Comparison of ENCODE assay signal across 8 cellular contexts in genomic region chr7:77327067-77327931, GRCh38.
DNase-seq lines count a peak whose midpoint lies in the region; ATAC-seq and FAIRE-seq lines count a peak whose summit lies in the region.

No MANE protein-coding gene starts in this region.

- DNase-seq in Right ventricle myocardium inferior (ENCODE audit: missing footprints), result peak; percentile 77
- no peak for DNase-seq in cardiac septum (ENCODE audit: low spot score)
- DNase-seq in activated naive CD8-positive, alpha-beta T cell treated with anti-CD3 and anti-CD28 coated beads for 36 hours, result no peak
- DNase-seq in kidney glomerular epithelial cell (lab: John Stamatoyannopoulos, UW), result peak; percentile 34
- DNase-seq in urothelium cell line (ENCODE audit: low spot score), result no peak
- no peak for DNase-seq in RKO (ENCODE audit: low spot score)
- no peak for DNase-seq in NCI-H2196 (lab: John Stamatoyannopoulos, UW; ENCODE audit: unreplicated experiment)

- FAIRE-seq in urothelium cell line (lab: Jason Lieb, UNC), result peak; percentile 79

- ATAC-seq in Right ventricle myocardium inferior, result peak; percentile 59
- no peak for ATAC-seq in HG03175 (IDR thresholded peaks at IDR 0.05; ENCODE audit: unreplicated experiment)

- H3K4me3 Mint-ChIP-seq in activated naive CD8-positive, alpha-beta T cell treated with anti-CD3 and anti-CD28 coated beads for 36 hours, result peak overlapping the region; percentile 56

- intact Hi-C loops in Right ventricle myocardium inferior (cut with DNase I), result loop anchor here (5.0 kb wide), 1 partner anchor 205 kb away; the partner anchor contains the start of gene CCDC146
- intact Hi-C loops in cardiac septum (cut with DNase I), result no loop called here

- peak overlapping the region; percentile 86 for H3K27ac Mint-ChIP-seq in activated naive CD8-positive, alpha-beta T cell treated with anti-CD3 and anti-CD28 coated beads for 36 hours

- no peaks in the 10 kb centered on the region for H3K9me3 Mint-ChIP-seq in activated naive CD8-positive, alpha-beta T cell treated with anti-CD3 and anti-CD28 coated beads for 36 hours

- no peaks in the 10 kb centered on the region for H3K27me3 Mint-ChIP-seq in activated naive CD8-positive, alpha-beta T cell treated with anti-CD3 and anti-CD28 coated beads for 36 hours

- no peaks in the 10 kb centered on the region for H3K36me3 Mint-ChIP-seq in activated naive CD8-positive, alpha-beta T cell treated with anti-CD3 and anti-CD28 coated beads for 36 hours

- peaks cover 57% of the 10 kb centered on the region for H3K4me1 Mint-ChIP-seq in activated naive CD8-positive, alpha-beta T cell treated with anti-CD3 and anti-CD28 coated beads for 36 hours

Comparison
In these comparisons a context has a peak if more than half of its experiments do, and no peak if none do; other contexts are left out.
1. DNase-seq: peak in Right ventricle myocardium inferior (single experiment) and kidney glomerular epithelial cell (single experiment); none in cardiac septum (single experiment), activated naive CD8-positive, alpha-beta T cell treated with anti-CD3 and anti-CD28 coated beads for 36 hours (single experiment), urothelium cell line (single experiment), RKO (single experiment) and NCI-H2196 (single experiment).